Comparison of ENCODE assay signal across 8 cellular contexts in the genomic region with DNA sequence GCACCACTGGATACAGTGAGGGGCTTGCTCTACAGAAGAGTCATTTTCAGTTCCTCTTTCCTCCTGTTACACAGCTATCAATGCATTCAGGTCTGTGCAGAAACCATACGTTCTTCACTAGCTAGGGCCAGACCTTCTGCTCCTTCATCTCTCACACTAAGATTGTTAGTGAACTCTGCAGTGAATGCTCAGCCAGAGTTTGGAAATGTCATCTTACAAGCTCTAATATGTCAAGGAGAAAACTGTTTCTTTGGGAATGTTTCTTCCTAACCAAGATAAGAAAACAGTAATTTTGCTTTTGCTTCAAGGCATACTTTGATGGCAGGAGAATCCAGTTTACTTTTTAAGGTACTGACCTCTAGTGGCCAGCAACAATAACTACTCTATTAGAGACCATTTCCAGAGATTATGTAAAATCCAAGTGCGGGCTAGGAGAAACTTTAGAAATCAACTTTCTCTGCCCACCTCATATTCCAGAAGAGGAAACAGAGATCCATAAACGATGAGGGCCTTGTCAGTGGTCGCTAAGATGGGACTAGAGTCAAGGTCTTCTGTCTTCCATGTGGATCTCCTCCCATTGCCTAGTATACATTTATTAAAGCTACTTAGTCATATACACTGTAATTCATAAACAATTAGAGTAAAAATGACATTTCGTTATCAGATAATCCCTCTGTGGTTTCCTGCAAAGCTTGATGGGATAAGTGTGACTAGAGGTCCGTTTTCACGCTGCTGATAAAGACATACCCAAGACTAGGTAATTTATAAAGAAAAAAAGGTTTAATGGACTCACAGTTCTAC. TPM values are rescaled to one million over a fixed set of nuclear protein-coding genes. Genes with fewer than 3 reads are reported as not detected.
A peak's percentile ranks its signal among the peaks of the same experiment; 100 is the strongest.
DNase-seq lines count a peak whose midpoint lies in the region; ATAC-seq, FAIRE-seq and TF ChIP-seq lines count a peak whose summit lies in the region.

No MANE protein-coding gene starts in this region.

- intact Hi-C loops in PC-9 (cut with micrococcal nuclease; ENCODE audit: unreplicated experiment) (loop anchor here (1.0 to 10.0 kb wide), 4 partner anchors 219 to 1805 kb away; partner anchors contain the start of gene CPEB2), mucosa of descending colon (cut with DNase I, micrococcal nuclease) (loop anchor here (5.0 kb wide), 1 partner anchor 220 kb away; no protein-coding TSS in a partner anchor), lower leg skin (cut with DNase I; ENCODE audit: low total_unique reads) (loop anchor here (5.0 kb wide), 1 partner anchor 220 kb away; no protein-coding TSS in a partner anchor)

- H3K9me3 ChIP-seq in PC-9 (ENCODE audit: insufficient read depth, low read depth) = no peaks in the 10 kb centered on the region
- H3K9me3 ChIP-seq in mucosa of descending colon = no peaks in the 10 kb centered on the region

- TF ChIP-seq CTCF in PC-9 (conservative IDR thresholded peaks at IDR 0.05) (peak; percentile 78), mucosa of descending colon (IDR thresholded peaks at IDR 0.05) (no peak), lower leg skin (IDR thresholded peaks at IDR 0.05) (peak in 1 of 3 donors; percentile 33)

- no peak overlapping the region for H3K4me2 ChIP-seq in PC-9

- CTCF ChIA-PET in PC-9 (lab: Charles Lee) = interaction anchor here (0.6 to 1.3 kb wide), 3 partner anchors 13 to 386 kb away, joined by 3 to 4 read pairs (median 4); partner anchors contain the start of gene CC2D2A

- in situ Hi-C loops in G401 (cut with HindIII; ENCODE audit: low sequenced_read_pairs) = no loop called here

- no peaks in the 10 kb centered on the region for H3K4me1 ChIP-seq in PC-9 (replicated peaks; ENCODE audit: insufficient read depth)
- no peaks in the 10 kb centered on the region for H3K4me1 ChIP-seq in mucosa of descending colon (ENCODE audit: low read depth)

- H3K27ac ChIP-seq in PC-9 = no peak overlapping the region

- no peaks in the 10 kb centered on the region for H3K27me3 ChIP-seq in PC-9 (ENCODE audit: insufficient read depth, low read depth)

- no peaks in the 10 kb centered on the region for H3K79me2 ChIP-seq in PC-9 (ENCODE audit: low read depth)

- FAIRE-seq in endometrium (lab: Jason Lieb, UNC) = peak; percentile 92

- H4K20me1 ChIP-seq in PC-9 (ENCODE audit: insufficient read depth) = no peaks in the 10 kb centered on the region

- peaks cover 2% of the 10 kb centered on the region; the same call in 1 of the 2 replicates for H3F3A ChIP-seq in PC-9 (ENCODE audit: insufficient read depth, low read depth)

- no TSS peak for BruUV-seq in PC-9 (replicated peaks; lab: Mats Ljungman, UMichigan)

- H3K9me2 ChIP-seq in PC-9 (ENCODE audit: insufficient read depth) = no peaks in the 10 kb centered on the region

- peak; percentile 96 for ATAC-seq in GM19463 (IDR thresholded peaks at IDR 0.05; ENCODE audit: unreplicated experiment)
- peak; percentile 99 for ATAC-seq in HG03432 (IDR thresholded peaks at IDR 0.05; ENCODE audit: unreplicated experiment)
- ATAC-seq in mucosa of descending colon = peak; percentile 67

- TF ChIP-seq POLR2A in lower leg skin (IDR thresholded peaks at IDR 0.05) = no peak

- DNase-seq in G401 (ENCODE audit: low spot score) (peak; percentile 81), PC-9 (no peak), mucosa of descending colon (no peak), lower leg skin (ENCODE audit: low spot score in 2 of 2) (no peak), HPDE6-E6E7 (ENCODE audit: extremely low spot score) (no peak)

- H3K36me3 ChIP-seq in PC-9 (ENCODE audit: low read depth) (no peaks in the 10 kb centered on the region), mucosa of descending colon (ENCODE audit: low read depth) (no peaks in the 10 kb centered on the region)

- 28 to 37% methylated on average over 7 of the region's 7 CpGs for WGBS in lower leg skin, 2 donors

- H3K4me3 ChIP-seq in PC-9 = no peak overlapping the region
- no peak overlapping the region for H3K4me3 ChIP-seq in mucosa of descending colon
- no peak overlapping the region for H3K4me3 ChIP-seq in lower leg skin (ENCODE audit: low read depth, poor library complexity, severe bottlenecking)

- POLR2A ChIA-PET in PC-9 (lab: Charles Lee; ENCODE audit: unreplicated experiment) = no interaction called here

- no peak overlapping the region for H2AFZ ChIP-seq in PC-9

RNA-seq across cellular contexts. Expression of gene CC2D2A, which starts 12.1 kb away (rescaled TPM):
- 7.6 and 24.7 TPM in 2 replicates for total RNA-seq in G401 (2014; rRNA removed; shearing (Covaris generic))
- total RNA-seq in PC-9 (2021) = 6.9 and 7.0 TPM in 2 replicates
- total RNA-seq in mucosa of descending colon = 10 to 100 TPM in 1 of 3 donors, 1 to 10 TPM in 2; 6.3 to 39.1 (median 7.6) TPM
- total RNA-seq in lower leg skin = 1 to 10 TPM; 2.1 to 6.3 (median 3.3) TPM

RNA-seq across cellular contexts. Expression of gene C1QTNF7, which starts 29.8 kb away (rescaled TPM):
- total RNA-seq in G401 (2014; rRNA removed; shearing (Covaris generic)) = not detected in 2 replicates
- not detected in 2 replicates for total RNA-seq in PC-9 (2021)
- 10 to 100 TPM in 1 of 3 donors, 1 to 10 TPM in 2; 1.3 to 13.0 (median 1.5) TPM for total RNA-seq in mucosa of descending colon
- 1 to 10 TPM in 2 of 4 donors, under 1 TPM in 2; 0.80 to 9.2 (median 3.6) TPM for total RNA-seq in lower leg skin
